In the genomic region with DNA sequence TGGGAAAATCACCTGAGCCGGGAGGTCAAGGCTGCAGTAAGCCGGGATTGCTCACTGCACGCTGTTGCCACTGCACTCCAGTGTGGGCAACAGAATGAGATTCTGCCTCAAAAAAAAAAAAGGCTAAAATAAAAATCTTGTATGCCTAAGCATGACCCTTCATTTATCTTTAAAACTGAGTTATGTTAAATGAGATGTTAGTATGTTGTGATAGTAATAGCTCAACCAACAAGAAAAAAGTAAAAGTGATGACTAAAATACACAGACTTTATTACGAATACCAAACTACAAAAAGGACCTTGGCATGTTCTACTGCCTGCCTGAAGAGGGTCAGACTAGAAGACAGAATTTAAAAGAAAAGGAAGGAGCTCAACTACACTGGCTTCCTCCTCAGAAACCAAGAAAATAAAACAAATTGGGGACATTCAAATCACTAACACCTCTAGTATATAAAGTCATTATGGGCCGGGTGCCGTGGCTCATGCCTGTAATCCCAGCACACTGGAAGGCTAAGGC, we compare ENCODE assay signal across 18 cellular contexts. TPM values are rescaled to one million over a fixed set of nuclear protein-coding genes. Genes with fewer than 3 reads are reported as not detected.
DNase-seq lines count a peak whose midpoint lies in the region; ATAC-seq and TF ChIP-seq lines count a peak whose summit lies in the region.
"Had no signal": no experiment of that assay in that cellular context is flagged by ENCODE, and none has a peak within 500 bp of the region (broad histone marks: within the 10 kb centered on the region; RNA-seq: fewer than 3 reads in every experiment).

No MANE protein-coding gene starts in this region.

- no peak for DNase-seq in activated T-cell treated with anti-CD3 and anti-CD28 coated beads, Interleukin-2, amount 50 U/mL, for 24 hours
- no peak for DNase-seq in activated T-cell treated with anti-CD3 and anti-CD28 coated beads, Interleukin-2, amount 50 U/mL, for 1 hour
- DNase-seq in T-cell (no peak), fibroblast of the aortic adventitia (ENCODE audit: low read depth) (no peak), epidermal melanocyte (ENCODE audit: insufficient read length, low spot score) (no peak), lower lobe of right lung (no peak)
- no peak for DNase-seq in stimulated activated naive CD8-positive, alpha-beta T cell treated with anti-CD3 and anti-CD28 coated beads, Interleukin-15, amount 100 ng/mL, for 72 hours
- no peak for DNase-seq in stimulated activated CD4-positive, alpha-beta T cell treated with anti-CD3 and anti-CD28 coated beads, Interleukin-2, amount 100 ng/mL, for 48 hours
- DNase-seq: activated CD4-positive, alpha-beta T cell treated with anti-CD3 and anti-CD28 coated beads, Interleukin-2, amount 50 U/mL, for 4 hours; activated gamma-delta T cell treated with Interleukin-2 at 50 U/mL for 16 hours; KBM-7; left colon; NCI-H446 treated with DMSO at 0.1 percent for 48 hours; OCI-M1; right cardiac atrium had no signal

- H3K4me1 Mint-ChIP-seq in activated T-cell treated with anti-CD3 and anti-CD28 coated beads, Interleukin-2, amount 50 U/mL, for 24 hours (ENCODE audit: low read depth), result peaks cover 59% of the 10 kb centered on the region
- peaks cover 62 to 63% (median 62%) of the 10 kb centered on the region in 3 donors for H3K4me1 Mint-ChIP-seq in T-cell
- peaks cover 59% of the 10 kb centered on the region for H3K4me1 Mint-ChIP-seq in stimulated activated naive CD8-positive, alpha-beta T cell treated with anti-CD3 and anti-CD28 coated beads, Interleukin-15, amount 100 ng/mL, for 72 hours

- no peaks in the 10 kb centered on the region for H3K27me3 ChIP-seq in lower lobe of right lung (ENCODE audit: low read depth)
- H3K27me3 ChIP-seq: hepatocyte had no signal

- POLR2A ChIA-PET in T-cell (lab: Charles Lee), result interaction anchor here in 1 of 2 donors (0.7 kb wide), 1 partner anchor 814 kb away, joined by 4 read pairs; no protein-coding TSS in a partner anchor

- TF ChIP-seq CTCF in fibroblast of the aortic adventitia (IDR thresholded peaks at IDR 0.05; ENCODE audit: insufficient read depth, low read length) (no peak), lower lobe of right lung (IDR thresholded peaks at IDR 0.05) (no peak)

- peaks cover 15% of the 10 kb centered on the region for H3K36me3 Mint-ChIP-seq in activated T-cell treated with anti-CD3 and anti-CD28 coated beads, Interleukin-2, amount 50 U/mL, for 24 hours (ENCODE audit: low read depth)
- peaks cover 10% of the 10 kb centered on the region for H3K36me3 Mint-ChIP-seq in T-cell

- H3K4me3 Mint-ChIP-seq in activated T-cell treated with anti-CD3 and anti-CD28 coated beads, Interleukin-2, amount 50 U/mL, for 24 hours, result no peak overlapping the region
- H3K4me3 Mint-ChIP-seq in T-cell, result peak overlapping the region in 1 of 3 donors; percentile 45
- peak overlapping the region; percentile 15 to 52 for H3K4me3 Mint-ChIP-seq in stimulated activated naive CD8-positive, alpha-beta T cell treated with anti-CD3 and anti-CD28 coated beads, Interleukin-15, amount 100 ng/mL, for 72 hours
- H3K4me3 Mint-ChIP-seq: T-helper 2 cell treated with Interferon-gamma antibody and Interleukin-4, amounts not matched to agents 5 μg/mL and 100 μg/mL, for 36 hours had no signal

- intact Hi-C loops in lower lobe of right lung (cut with DNase I), result no loop called here

- H3K27ac ChIP-seq in lower lobe of right lung, result no peak overlapping the region
- H3K27ac ChIP-seq: hepatocyte had no signal

- H3K27ac Mint-ChIP-seq in activated T-cell treated with anti-CD3 and anti-CD28 coated beads, Interleukin-2, amount 50 U/mL, for 24 hours, result peak overlapping the region; percentile 19
- H3K27ac Mint-ChIP-seq in T-cell, result peak overlapping the region; percentile 25 to 61
- no peak overlapping the region for H3K27ac Mint-ChIP-seq in stimulated activated naive CD8-positive, alpha-beta T cell treated with anti-CD3 and anti-CD28 coated beads, Interleukin-15, amount 100 ng/mL, for 72 hours
- H3K27ac Mint-ChIP-seq: nephron; T-helper 2 cell treated with Interferon-gamma antibody and Interleukin-4, amounts not matched to agents 5 μg/mL and 100 μg/mL, for 36 hours had no signal

- H3K9me3 ChIP-seq in lower lobe of right lung, result no peaks in the 10 kb centered on the region

- H3K4me1 ChIP-seq in lower lobe of right lung, result peaks cover 54% of the 10 kb centered on the region

- H3K36me3 ChIP-seq in lower lobe of right lung, result no peaks in the 10 kb centered on the region

- CTCF ChIA-PET in T-cell (lab: Charles Lee), result interaction anchor here in 1 of 2 donors (0.7 kb wide), 1 partner anchor 463 kb away, joined by 4 read pairs; no protein-coding TSS in a partner anchor

- H3K9me3 Mint-ChIP-seq in activated T-cell treated with anti-CD3 and anti-CD28 coated beads, Interleukin-2, amount 50 U/mL, for 24 hours, result peaks cover 5% of the 10 kb centered on the region
- H3K9me3 Mint-ChIP-seq in T-cell, result peaks cover 0 to 5% (median 0%) of the 10 kb centered on the region in 3 donors
- H3K9me3 Mint-ChIP-seq in stimulated activated naive CD8-positive, alpha-beta T cell treated with anti-CD3 and anti-CD28 coated beads, Interleukin-15, amount 100 ng/mL, for 72 hours, result peaks cover 0 to 4% of the 10 kb centered on the region in 2 donors

- no peaks in the 10 kb centered on the region for H3K27me3 Mint-ChIP-seq in activated T-cell treated with anti-CD3 and anti-CD28 coated beads, Interleukin-2, amount 50 U/mL, for 24 hours
- no peaks in the 10 kb centered on the region for H3K27me3 Mint-ChIP-seq in T-cell
- no peaks in the 10 kb centered on the region for H3K27me3 Mint-ChIP-seq in stimulated activated naive CD8-positive, alpha-beta T cell treated with anti-CD3 and anti-CD28 coated beads, Interleukin-15, amount 100 ng/mL, for 72 hours

- H3K4me3 ChIP-seq in fibroblast of the aortic adventitia (ENCODE audit: low read depth, low read length), result peak overlapping the region; percentile 16
- H3K4me3 ChIP-seq in lower lobe of right lung, result no peak overlapping the region
- H3K4me3 ChIP-seq: hepatocyte had no signal

- ATAC-seq in T-cell (replicated peaks in 1 of 4), result no peak
- ATAC-seq in stimulated activated naive CD8-positive, alpha-beta T cell treated with anti-CD3 and anti-CD28 coated beads, Interleukin-15, amount 100 ng/mL, for 72 hours, result no peak
- ATAC-seq in lower lobe of right lung, result no peak
- ATAC-seq: left colon, right cardiac atrium had no signal

RNA-seq across cellular contexts. Expression of a gene that starts 4.4 kb away (rescaled TPM):
- total RNA-seq in T-cell (10 to 100 TPM; 27.4 to 36.6 (median 34.8) TPM), fibroblast of the aortic adventitia (ENCODE audit: low replicate concordance) (38.2 and 90.9 TPM in 2 replicates), lower lobe of right lung (39.6 TPM)

Comparison
In these comparisons a context has a peak if more than half of its experiments do, and no peak if none do; other contexts are left out.
1. H3K27ac Mint-ChIP-seq: peak in activated T-cell treated with anti-CD3 and anti-CD28 coated beads, Interleukin-2, amount 50 U/mL, for 24 hours (single experiment) and T-cell (2 of 2); none in stimulated activated naive CD8-positive, alpha-beta T cell treated with anti-CD3 and anti-CD28 coated beads, Interleukin-15, amount 100 ng/mL, for 72 hours (0 of 2).